In the genomic region with DNA sequence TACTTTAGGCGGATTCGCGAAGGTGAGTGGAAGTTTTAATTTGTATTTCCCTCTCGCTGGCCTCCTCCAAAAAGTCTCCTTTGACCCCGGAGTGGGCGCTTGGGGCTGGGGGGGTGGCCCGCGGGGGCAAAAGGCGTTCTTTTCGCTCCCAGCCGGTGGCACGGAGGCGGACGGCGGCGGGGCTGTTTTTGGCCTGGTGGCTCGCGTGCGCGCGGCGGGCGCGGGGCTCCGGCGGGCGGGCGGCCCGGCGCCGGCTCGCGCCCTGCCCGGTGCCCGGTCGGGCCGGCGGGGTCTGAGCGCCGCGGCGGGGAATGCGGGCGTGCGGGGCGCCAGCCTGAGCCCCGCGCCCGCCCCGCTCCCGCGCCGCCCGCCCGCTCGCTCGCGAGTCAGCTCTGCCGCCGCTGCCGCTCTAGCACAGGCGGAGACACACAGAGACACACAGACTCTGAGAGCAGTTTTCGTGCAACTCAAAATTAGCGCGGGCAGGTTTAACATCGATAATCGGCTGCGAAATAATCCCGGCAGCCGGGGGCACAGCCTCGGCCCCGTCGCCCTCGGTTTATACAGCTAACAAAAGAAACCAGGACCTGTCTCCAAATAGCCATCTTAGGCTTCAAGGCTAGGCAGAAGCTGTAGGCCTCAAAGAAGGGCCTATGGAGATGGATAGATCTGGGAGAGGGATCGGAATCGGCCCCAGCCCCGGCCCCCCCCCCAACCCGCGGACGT, we compare ENCODE assay signal across 8 cellular contexts. TPM values are rescaled to one million over a fixed set of nuclear protein-coding genes. Genes with fewer than 3 reads are reported as not detected.
A peak's percentile ranks its signal among the peaks of the same experiment; 100 is the strongest.
DNase-seq lines count a peak whose midpoint lies in the region; ATAC-seq and TF ChIP-seq lines count a peak whose summit lies in the region.

No MANE protein-coding gene starts in this region.

- H3K4me3 Mint-ChIP-seq in activated naive CD8-positive, alpha-beta T cell = peak overlapping the region; percentile 100

- peaks cover 3% of the 10 kb centered on the region for H3K36me3 Mint-ChIP-seq in activated naive CD8-positive, alpha-beta T cell

- ATAC-seq in Right ventricle myocardium superior (ENCODE audit: poor library complexity) = no peak
- no peak for ATAC-seq in HG03378 (IDR thresholded peaks at IDR 0.05; ENCODE audit: unreplicated experiment)

- H3K4me3 ChIP-seq in SJSA1 (peak overlapping the region; percentile 69), ovary (peak overlapping the region; percentile 82), tibial artery (peak overlapping the region; percentile 94 to 95)

- intact Hi-C loops in Right ventricle myocardium superior (cut with DNase I) = loop anchor here (10.0 kb wide), 1 partner anchor 185 kb away; no protein-coding TSS in a partner anchor
- intact Hi-C loops in ovary (cut with DNase I) = loop anchor here in 1 of 4 donors (2.0 kb wide), 1 partner anchor 261 kb away; a partner anchor contains a TSS
- intact Hi-C loops in tibial artery (cut with DNase I; ENCODE audit: low total_unique reads) = no loop called here

- WGBS in ovary, 3 donors = 1% methylated on average over 29 to 80 of the region's 80 CpGs

- peak; percentile 81 for DNase-seq in Caki2 (ENCODE audit: low read depth)
- DNase-seq in HuH-7.5 (ENCODE audit: low spot score) = peak; percentile 59
- DNase-seq in SJSA1 (ENCODE audit: low read depth in 1 of 2, low spot score in 2 of 2) = peak; percentile 46 to 67
- DNase-seq in Right ventricle myocardium superior = peak; percentile 65
- peak; percentile 48 to 72 (median 58) for DNase-seq in ovary
- peak; percentile 34 to 69 for DNase-seq in tibial artery

- peak overlapping the region; percentile 95 for H3K27ac Mint-ChIP-seq in activated naive CD8-positive, alpha-beta T cell

- TF ChIP-seq EP300 in ovary (IDR thresholded peaks at IDR 0.05) = no peak

- TF ChIP-seq POLR2A in ovary (IDR thresholded peaks at IDR 0.05) = no peak

- no peaks in the 10 kb centered on the region for H3K27me3 Mint-ChIP-seq in activated naive CD8-positive, alpha-beta T cell

- TF ChIP-seq CTCF in ovary (IDR thresholded peaks at IDR 0.05) = no peak
- TF ChIP-seq CTCF in tibial artery (IDR thresholded peaks at IDR 0.05) = no peak

- peak overlapping the region; percentile 88 for H3K27ac ChIP-seq in SJSA1
- H3K27ac ChIP-seq in ovary = peak overlapping the region; percentile 99 to 100
- peak overlapping the region; percentile 100 for H3K27ac ChIP-seq in tibial artery

- H3K9me3 Mint-ChIP-seq in activated naive CD8-positive, alpha-beta T cell (ENCODE audit: low read depth) = no peaks in the 10 kb centered on the region

- in situ Hi-C loops in Caki2 (cut with HindIII; ENCODE audit: low pct_unique_long_range_greater_than_20kb, low sequenced_read_pairs) = no loop called here

- H3K9me3 ChIP-seq in SJSA1 (replicated peaks) = no peaks in the 10 kb centered on the region
- H3K9me3 ChIP-seq in ovary = no peaks in the 10 kb centered on the region
- H3K9me3 ChIP-seq in tibial artery = no peaks in the 10 kb centered on the region

- H3K36me3 ChIP-seq in SJSA1 (peaks cover 25% of the 10 kb centered on the region), ovary (no peaks in the 10 kb centered on the region), tibial artery (no peaks in the 10 kb centered on the region)

- H3K27me3 ChIP-seq in SJSA1 (replicated peaks) = no peaks in the 10 kb centered on the region
- H3K27me3 ChIP-seq in ovary = no peaks in the 10 kb centered on the region
- H3K27me3 ChIP-seq in tibial artery = no peaks in the 10 kb centered on the region

- peaks cover 36% of the 10 kb centered on the region for H3K4me1 Mint-ChIP-seq in activated naive CD8-positive, alpha-beta T cell (ENCODE audit: low read depth)

- H3K4me1 ChIP-seq in SJSA1 (replicated peaks) (peaks cover 8% of the 10 kb centered on the region; the same call in 1 of the 2 replicates), ovary (ENCODE audit: insufficient read depth) (peaks cover 2% of the 10 kb centered on the region), tibial artery (peaks cover 0 to 44% (median 15%) of the 10 kb centered on the region in 4 donors)

RNA-seq across cellular contexts. Expression of a gene that starts 0.8 kb away (rescaled TPM):
- total RNA-seq in Caki2 (2014; rRNA removed; shearing (Covaris generic); ENCODE audit: low replicate concordance) = 14.6 and 16.5 TPM in 2 replicates
- total RNA-seq in SJSA1 (2014; rRNA removed; shearing (Covaris generic)) = 6.6 and 12.0 TPM in 2 replicates
- 14.3 TPM for total RNA-seq in Right ventricle myocardium superior
- total RNA-seq in ovary = 10 to 100 TPM; 29.0 to 39.5 (median 34.8) TPM
- polyA plus RNA-seq in ovary = 10 to 100 TPM in 1 of 2 donors, 1 to 10 TPM in 1; 7.9 to 11.7 TPM
